ENCODE assay signal across 1 cellular context in the genomic region with DNA sequence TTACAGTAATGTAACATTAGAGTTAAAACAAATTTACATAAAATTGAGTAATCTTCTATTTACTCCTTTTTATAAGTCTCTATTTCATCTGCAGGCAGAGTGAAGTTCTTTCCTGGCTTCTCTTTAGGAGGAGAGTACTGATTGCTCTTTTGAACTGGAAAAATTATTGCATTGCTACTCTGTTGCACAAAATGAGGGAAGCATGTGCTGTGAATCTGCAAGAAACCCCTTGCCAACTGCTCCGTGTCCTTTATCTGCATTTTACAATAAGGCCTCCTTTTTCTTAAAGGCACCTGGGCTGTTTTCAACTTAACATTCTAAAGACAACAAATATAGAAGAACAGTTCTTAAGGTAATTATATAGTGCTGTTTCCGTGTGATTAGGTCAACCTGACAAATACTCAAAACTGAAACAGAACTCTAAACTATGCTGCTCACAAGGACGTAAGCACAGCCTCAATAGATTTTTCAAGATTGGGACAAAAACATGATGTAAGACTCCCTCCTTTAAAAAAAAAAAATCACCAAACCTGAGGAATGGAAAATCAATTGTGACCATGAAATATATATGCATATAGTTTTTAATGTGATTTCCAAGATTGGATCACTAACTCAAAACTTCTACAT.
TF ChIP-seq lines count a peak whose summit lies in the region.

No MANE protein-coding gene starts in this region.

TF ChIP-seq in K562, 482 proteins besides CTCF, POLR2A, EP300 and RAD21 (continued from another document):
- TF ChIP-seq MYC (IDR thresholded peaks at IDR 0.05; ENCODE audit: low read depth, low read length) (peak; percentile 83), MYC (CRISPR knock-in tag; IDR thresholded peaks at IDR 0.05; ENCODE audit: borderline replicate concordance, low read depth) (no peak), DPF2 (IDR thresholded peaks at IDR 0.05) (peak; percentile 43; the same call in 1 of the 2 replicates), MTA1 (IDR thresholded peaks at IDR 0.05; ENCODE audit: borderline replicate concordance) (peak; percentile 33; the same call in 1 of the 2 replicates), ZNF766 (CRISPR knock-in tag; conservative IDR thresholded peaks at IDR 0.05) (peak; percentile 74), POLR2G (IDR thresholded peaks at IDR 0.05; ENCODE audit: low read depth, low read length) (peak; percentile 17; the same call in 1 of the 2 replicates), MLLT1 (IDR thresholded peaks at IDR 0.05) (0 out of 4 replicates have a peak, but pooled peaks of 1 of the 2 experiments have one; percentile 34), YBX1 (IDR thresholded peaks at IDR 0.05) (no peak), NFRKB (IDR thresholded peaks at IDR 0.05; ENCODE audit: low read depth) (peak; percentile 11; the same call in 1 of the 2 replicates), SMARCA5 (IDR thresholded peaks at IDR 0.05) (peak; percentile 27; the same call in 1 of the 2 replicates), NKRF (IDR thresholded peaks at IDR 0.05; ENCODE audit: borderline replicate concordance) (0 out of 2 replicates have a peak, but pooled peaks have one; percentile 40), CEBPG (CRISPR knock-in tag; IDR thresholded peaks at IDR 0.05) (no peak), CEBPG (tag; conservative IDR thresholded peaks at IDR 0.05 in 1 of 2, IDR thresholded peaks at IDR 0.05 in 1 of 2) (0 out of 4 replicates have a peak, but pooled peaks of 1 of the 2 experiments have one; percentile 46), HIVEP1 (CRISPR knock-in tag; IDR thresholded peaks at IDR 0.05) (no peak), NFIC (IDR thresholded peaks at IDR 0.05) (0 out of 2 replicates have a peak, but pooled peaks have one; percentile 5), HNRNPUL1 (IDR thresholded peaks at IDR 0.05; ENCODE audit: low read length) (no peak), FOXM1 (IDR thresholded peaks at IDR 0.05; ENCODE audit: low read depth) (0 out of 2 replicates have a peak, but pooled peaks have one; percentile 11), FOXM1 (CRISPR knock-in tag; IDR thresholded peaks at IDR 0.05; ENCODE audit: low read depth) (no peak), AFF4 (CRISPR knock-in tag; IDR thresholded peaks at IDR 0.05) (no peak), NCOA1 (IDR thresholded peaks at IDR 0.05; ENCODE audit: low read depth) (0 out of 2 replicates have a peak, but pooled peaks have one; percentile 13), MNT (conservative IDR thresholded peaks at IDR 0.05) (0 out of 4 replicates have a peak, but pooled peaks of 1 of the 2 experiments have one; percentile 33), ARNT (IDR thresholded peaks at IDR 0.05) (peak in 1 of 2 experiments; percentile 54; a peak in 1 of 4 replicates), ATF1 (CRISPR knock-in tag; IDR thresholded peaks at IDR 0.05) (no peak), ATF1 (tag; IDR thresholded peaks at IDR 0.05) (peak; percentile 56; the same call in 1 of the 2 replicates), CREBBP (IDR thresholded peaks at IDR 0.05; ENCODE audit: low read depth, low read length) (no peak)
- TF ChIP-seq, protein P1, sequence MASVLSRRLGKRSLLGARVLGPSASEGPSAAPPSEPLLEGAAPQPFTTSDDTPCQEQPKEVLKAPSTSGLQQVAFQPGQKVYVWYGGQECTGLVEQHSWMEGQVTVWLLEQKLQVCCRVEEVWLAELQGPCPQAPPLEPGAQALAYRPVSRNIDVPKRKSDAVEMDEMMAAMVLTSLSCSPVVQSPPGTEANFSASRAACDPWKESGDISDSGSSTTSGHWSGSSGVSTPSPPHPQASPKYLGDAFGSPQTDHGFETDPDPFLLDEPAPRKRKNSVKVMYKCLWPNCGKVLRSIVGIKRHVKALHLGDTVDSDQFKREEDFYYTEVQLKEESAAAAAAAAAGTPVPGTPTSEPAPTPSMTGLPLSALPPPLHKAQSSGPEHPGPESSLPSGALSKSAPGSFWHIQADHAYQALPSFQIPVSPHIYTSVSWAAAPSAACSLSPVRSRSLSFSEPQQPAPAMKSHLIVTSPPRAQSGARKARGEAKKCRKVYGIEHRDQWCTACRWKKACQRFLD (CRISPR knock-in tag; IDR thresholded peaks at IDR 0.05): 0 out of 2 replicates have a peak, but pooled peaks have one; percentile 18
